ENCODE assay signal across 8 cellular contexts in the genomic region with DNA sequence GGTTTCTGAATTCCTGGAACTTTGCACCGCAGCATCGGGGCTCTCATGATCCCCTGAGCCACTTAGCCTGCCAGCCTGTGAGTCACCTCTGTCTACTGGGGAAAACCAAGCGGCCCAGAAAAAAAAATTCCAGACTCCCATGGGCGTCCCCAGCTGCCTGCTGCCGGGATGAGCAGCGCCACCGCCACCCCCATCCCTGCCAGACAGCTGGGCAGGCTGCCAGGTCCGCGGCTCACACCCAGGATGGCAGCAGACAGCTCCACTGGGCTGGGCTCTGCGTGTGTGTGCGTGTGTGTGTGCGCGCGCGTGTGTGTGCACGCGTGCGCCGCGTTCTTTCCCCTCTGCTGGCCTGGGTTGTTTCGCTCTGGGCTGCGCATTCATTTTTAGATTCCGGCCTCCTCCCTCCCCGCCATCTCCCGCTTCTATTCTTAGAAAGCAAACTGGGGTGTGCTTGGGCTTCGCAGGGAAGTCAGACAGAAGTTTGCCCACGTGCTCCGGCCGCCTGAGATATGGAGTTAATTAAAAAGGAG. TPM values are rescaled to one million over a fixed set of nuclear protein-coding genes. Genes with fewer than 3 reads are reported as not detected.
DNase-seq lines count a peak whose midpoint lies in the region; ATAC-seq and TF ChIP-seq lines count a peak whose summit lies in the region.

No MANE protein-coding gene starts in this region.

- CTCF ChIA-PET in SK-N-SH (lab: Yijun Ruan, JAX): interaction anchor here (0.6 to 1.9 kb wide), 7 partner anchors 12 to 337 kb away, joined by 3 to 7 read pairs (median 3); no protein-coding TSS in a partner anchor

- peak; percentile 69 to 79; a peak in 3 of 4 replicates for TF ChIP-seq EP300 in SK-N-SH (IDR thresholded peaks at IDR 0.05; ENCODE audit: borderline replicate concordance in 1 of 2, low read depth in 1 of 2, low read length in 1 of 2)

- peak; percentile 41 for TF ChIP-seq RAD21 in SK-N-SH (IDR thresholded peaks at IDR 0.05; ENCODE audit: low read length)

- H3K9me3 ChIP-seq in SK-N-SH: no peaks in the 10 kb centered on the region
- no peaks in the 10 kb centered on the region for H3K9me3 ChIP-seq in aorta (ENCODE audit: control insufficient read depth, low read length)

- 2% methylated on average over 22 of the region's 29 CpGs for WGBS in SK-N-SH (ENCODE audit: low lambda C conversion rate)
- WGBS in aorta, 2 donors: 0% methylated on average over 29 of the region's 29 CpGs

- no peaks in the 10 kb centered on the region for H4K20me1 ChIP-seq in SK-N-SH (ENCODE audit: insufficient read depth)

- DNase-seq in GM04504 (ENCODE audit: low read depth) (peak; percentile 47), KG1 (lab: John Stamatoyannopoulos, UW) (peak; percentile 65), SK-N-SH (peak; percentile 96), left cardiac atrium (peak; percentile 86), retina (peak; percentile 82), aorta (peak; percentile 96)
- DNase-seq in activated naive CD8-positive, alpha-beta T cell treated with anti-CD3 and anti-CD28 coated beads, Interleukin-2, amount 10 ng/mL, durations not matched to agents 7 days and 5 days: peak; percentile 34

- H3K4me3 ChIP-seq in SK-N-SH (ENCODE audit: low read depth in 2 of 2, low read length in 1 of 2): peak overlapping the region; percentile 33 to 65
- no peak overlapping the region for H3K4me3 ChIP-seq in aorta (ENCODE audit: low read length in 2 of 2)

- H3K9ac ChIP-seq in SK-N-SH: peak overlapping the region; percentile 49; the same call in 1 of the 2 replicates

- no peaks in the 10 kb centered on the region for H3K9me2 ChIP-seq in SK-N-SH

- H3K27ac Mint-ChIP-seq in activated naive CD8-positive, alpha-beta T cell treated with anti-CD3 and anti-CD28 coated beads, Interleukin-2, amount 10 ng/mL, durations not matched to agents 7 days and 5 days: no peak overlapping the region

- H3F3A ChIP-seq in SK-N-SH (replicated peaks; ENCODE audit: insufficient read depth): peaks cover 13% of the 10 kb centered on the region

- intact Hi-C loops in left cardiac atrium (cut with DNase I): no loop called here
- intact Hi-C loops in aorta (cut with DNase I): loop anchor here (2.0 to 5.0 kb wide), 5 partner anchors 30 to 429 kb away; a partner anchor contains a TSS

- peak overlapping the region; percentile 76 to 95 for H3K27ac ChIP-seq in SK-N-SH (ENCODE audit: low read depth in 2 of 2, low read length in 1 of 2)
- peak overlapping the region; percentile 93 to 96 for H3K27ac ChIP-seq in aorta (ENCODE audit: low read depth in 1 of 2, low read length in 2 of 2)

- H3K27me3 ChIP-seq in SK-N-SH (ENCODE audit: insufficient read depth) (no peaks in the 10 kb centered on the region), aorta (ENCODE audit: control insufficient read depth in 1 of 2, insufficient read depth in 2 of 2, low read length in 1 of 2) (no peaks in the 10 kb centered on the region)

- peak overlapping the region; percentile 69 for H3K4me3 Mint-ChIP-seq in activated naive CD8-positive, alpha-beta T cell treated with anti-CD3 and anti-CD28 coated beads, Interleukin-2, amount 10 ng/mL, durations not matched to agents 7 days and 5 days

- H3K4me2 ChIP-seq in SK-N-SH: peak overlapping the region; percentile 88

- TF ChIP-seq CTCF in SK-N-SH (IDR thresholded peaks at IDR 0.05): no peak

- peaks cover 31% of the 10 kb centered on the region for H3K27me3 Mint-ChIP-seq in activated naive CD8-positive, alpha-beta T cell treated with anti-CD3 and anti-CD28 coated beads, Interleukin-2, amount 10 ng/mL, durations not matched to agents 7 days and 5 days

- peak; percentile 33 for ATAC-seq in activated naive CD8-positive, alpha-beta T cell treated with anti-CD3 and anti-CD28 coated beads, Interleukin-2, amount 10 ng/mL, durations not matched to agents 7 days and 5 days (ENCODE audit: low read depth)
- ATAC-seq in left cardiac atrium: peak; percentile 88 to 93
- peak; percentile 93 for ATAC-seq in aorta (ENCODE audit: low FRiP score)
- no peak for ATAC-seq in GM18519 (IDR thresholded peaks at IDR 0.05; ENCODE audit: low FRiP score, unreplicated experiment)

- H3K36me3 ChIP-seq in SK-N-SH (replicated peaks in 1 of 2; ENCODE audit: control insufficient read depth in 1 of 2, insufficient read depth in 2 of 2, low read length in 1 of 2) (no peaks in the 10 kb centered on the region), aorta (ENCODE audit: control insufficient read depth in 1 of 2, insufficient read depth in 2 of 2, low read length in 1 of 2) (no peaks in the 10 kb centered on the region)

- peaks cover 4% of the 10 kb centered on the region for H3K4me1 Mint-ChIP-seq in activated naive CD8-positive, alpha-beta T cell treated with anti-CD3 and anti-CD28 coated beads, Interleukin-2, amount 10 ng/mL, durations not matched to agents 7 days and 5 days

- H3K4me1 ChIP-seq in SK-N-SH (ENCODE audit: control insufficient read depth in 1 of 2, insufficient read depth in 2 of 2, low read depth in 1 of 2, low read length in 1 of 2): peaks cover 14 to 46% of the 10 kb centered on the region in 2 experiments
- no peaks in the 10 kb centered on the region for H3K4me1 ChIP-seq in aorta (ENCODE audit: control insufficient read depth in 1 of 2, insufficient read depth in 2 of 2, low read length in 2 of 2)

- H3K79me2 ChIP-seq in SK-N-SH (ENCODE audit: insufficient read depth): no peaks in the 10 kb centered on the region

- POLR2A ChIA-PET in SK-N-SH (lab: Yijun Ruan, JAX): interaction anchor here (0.9 to 1.0 kb wide), 2 partner anchors 38 to 39 kb away, joined by 3 to 5 read pairs; a partner anchor contains a TSS
- POLR2A ChIA-PET in activated naive CD8-positive, alpha-beta T cell treated with anti-CD3 and anti-CD28 coated beads, Interleukin-2, amount 10 ng/mL, durations not matched to agents 7 days and 5 days (lab: Charles Lee): no interaction called here

- peak overlapping the region; percentile 89 for H2AFZ ChIP-seq in SK-N-SH (ENCODE audit: low read depth)

- no peaks in the 10 kb centered on the region for H3K36me3 Mint-ChIP-seq in activated naive CD8-positive, alpha-beta T cell treated with anti-CD3 and anti-CD28 coated beads, Interleukin-2, amount 10 ng/mL, durations not matched to agents 7 days and 5 days

- H3K9me3 Mint-ChIP-seq in activated naive CD8-positive, alpha-beta T cell treated with anti-CD3 and anti-CD28 coated beads, Interleukin-2, amount 10 ng/mL, durations not matched to agents 7 days and 5 days: no peaks in the 10 kb centered on the region

TF ChIP-seq in SK-N-SH, 30 proteins besides CTCF, POLR2A, EP300 and RAD21 (continues in another document):
- no peak for TF ChIP-seq RFX5 (IDR thresholded peaks at IDR 0.05; ENCODE audit: low read length)
- TF ChIP-seq, protein P1, sequence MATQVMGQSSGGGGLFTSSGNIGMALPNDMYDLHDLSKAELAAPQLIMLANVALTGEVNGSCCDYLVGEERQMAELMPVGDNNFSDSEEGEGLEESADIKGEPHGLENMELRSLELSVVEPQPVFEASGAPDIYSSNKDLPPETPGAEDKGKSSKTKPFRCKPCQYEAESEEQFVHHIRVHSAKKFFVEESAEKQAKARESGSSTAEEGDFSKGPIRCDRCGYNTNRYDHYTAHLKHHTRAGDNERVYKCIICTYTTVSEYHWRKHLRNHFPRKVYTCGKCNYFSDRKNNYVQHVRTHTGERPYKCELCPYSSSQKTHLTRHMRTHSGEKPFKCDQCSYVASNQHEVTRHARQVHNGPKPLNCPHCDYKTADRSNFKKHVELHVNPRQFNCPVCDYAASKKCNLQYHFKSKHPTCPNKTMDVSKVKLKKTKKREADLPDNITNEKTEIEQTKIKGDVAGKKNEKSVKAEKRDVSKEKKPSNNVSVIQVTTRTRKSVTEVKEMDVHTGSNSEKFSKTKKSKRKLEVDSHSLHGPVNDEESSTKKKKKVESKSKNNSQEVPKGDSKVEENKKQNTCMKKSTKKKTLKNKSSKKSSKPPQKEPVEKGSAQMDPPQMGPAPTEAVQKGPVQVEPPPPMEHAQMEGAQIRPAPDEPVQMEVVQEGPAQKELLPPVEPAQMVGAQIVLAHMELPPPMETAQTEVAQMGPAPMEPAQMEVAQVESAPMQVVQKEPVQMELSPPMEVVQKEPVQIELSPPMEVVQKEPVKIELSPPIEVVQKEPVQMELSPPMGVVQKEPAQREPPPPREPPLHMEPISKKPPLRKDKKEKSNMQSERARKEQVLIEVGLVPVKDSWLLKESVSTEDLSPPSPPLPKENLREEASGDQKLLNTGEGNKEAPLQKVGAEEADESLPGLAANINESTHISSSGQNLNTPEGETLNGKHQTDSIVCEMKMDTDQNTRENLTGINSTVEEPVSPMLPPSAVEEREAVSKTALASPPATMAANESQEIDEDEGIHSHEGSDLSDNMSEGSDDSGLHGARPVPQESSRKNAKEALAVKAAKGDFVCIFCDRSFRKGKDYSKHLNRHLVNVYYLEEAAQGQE (IDR thresholded peaks at IDR 0.05; ENCODE audit: low read depth, low read length): peak; percentile 50; the same call in 1 of the 2 replicates
- peak; percentile 89 for TF ChIP-seq CHD2 (IDR thresholded peaks at IDR 0.05; ENCODE audit: low read length, partially characterized antibody)
- peak; percentile 25; the same call in 1 of the 2 replicates for TF ChIP-seq TEAD4 (IDR thresholded peaks at IDR 0.05; ENCODE audit: borderline replicate concordance, insufficient read depth)
- TF ChIP-seq YY1 (IDR thresholded peaks at IDR 0.05; ENCODE audit: low read depth): no peak
- TF ChIP-seq, protein P2, sequence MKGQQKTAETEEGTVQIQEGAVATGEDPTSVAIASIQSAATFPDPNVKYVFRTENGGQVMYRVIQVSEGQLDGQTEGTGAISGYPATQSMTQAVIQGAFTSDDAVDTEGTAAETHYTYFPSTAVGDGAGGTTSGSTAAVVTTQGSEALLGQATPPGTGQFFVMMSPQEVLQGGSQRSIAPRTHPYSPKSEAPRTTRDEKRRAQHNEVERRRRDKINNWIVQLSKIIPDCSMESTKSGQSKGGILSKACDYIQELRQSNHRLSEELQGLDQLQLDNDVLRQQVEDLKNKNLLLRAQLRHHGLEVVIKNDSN (IDR thresholded peaks at IDR 0.05; ENCODE audit: borderline replicate concordance, low read depth): no peak
- peak; percentile 43 for TF ChIP-seq GATA2 (CRISPR knock-in tag; IDR thresholded peaks at IDR 0.05)
- peak; percentile 60; the same call in 1 of the 2 replicates for TF ChIP-seq FOSL2 (IDR thresholded peaks at IDR 0.05; ENCODE audit: borderline replicate concordance, low read depth)
- TF ChIP-seq NFIC (IDR thresholded peaks at IDR 0.05; ENCODE audit: borderline replicate concordance): peak; percentile 92
- peak; percentile 19; the same call in 1 of the 2 replicates for TF ChIP-seq MEF2A (IDR thresholded peaks at IDR 0.05; ENCODE audit: borderline replicate concordance, low read depth)
- TF ChIP-seq POLR2AphosphoS5 (IDR thresholded peaks at IDR 0.05; ENCODE audit: low read depth, low read length): peak; percentile 37; the same call in 1 of the 2 replicates

RNA-seq across cellular contexts. Expression of a gene that starts 38.9 kb away (rescaled TPM):
- polyA plus RNA-seq in SK-N-SH (2012; rRNA removed) (5.9 and 7.1 TPM in 2 replicates), aorta (10 to 100 TPM; 31.4 to 46.7 TPM)
- polyA plus RNA-seq in SK-N-SH (2012; cell fraction: cytosol; rRNA removed): 6.1 and 6.8 TPM in 2 replicates
- 7.9 and 8.1 TPM in 2 replicates for polyA plus RNA-seq in SK-N-SH (2012; cell fraction: nucleus; rRNA removed)
- 1 to 10 TPM; 4.9 to 5.0 TPM for total RNA-seq in activated naive CD8-positive, alpha-beta T cell treated with anti-CD3 and anti-CD28 coated beads, Interleukin-2, amount 10 ng/mL, durations not matched to agents 7 days and 5 days
- total RNA-seq in left cardiac atrium (10 to 100 TPM; 28.3 to 60.3 TPM), aorta (100 to 1,000 TPM; 167 to 188 TPM)

Comparison
In these comparisons a context has a peak if more than half of its experiments do, and no peak if none do; other contexts are left out.
1. DNase-seq: peak in every context shown above with its lines; median percentile 96 in SK-N-SH; 96 in aorta; 86 in left cardiac atrium; 82 in retina; 65 in KG1; 47 in GM04504; 34 in activated naive CD8-positive, alpha-beta T cell treated with anti-CD3 and anti-CD28 coated beads, Interleukin-2, amount 10 ng/mL, durations not matched to agents 7 days and 5 days.
2. H3K4me3 ChIP-seq: peak in SK-N-SH (2 of 2); none in aorta (0 of 2).
3. RNA of a gene that starts 38.9 kb away (total RNA-seq): 167 to 188 TPM in aorta and 28.3 to 60.3 TPM in left cardiac atrium; 4.9 to 5.0 TPM in activated naive CD8-positive, alpha-beta T cell treated with anti-CD3 and anti-CD28 coated beads, Interleukin-2, amount 10 ng/mL, durations not matched to agents 7 days and 5 days; every median in the first group is over 4 times any median in the second.
4. intact Hi-C loops: an anchor here in aorta (2.0 to 5.0 kb wide); none called in left cardiac atrium.